Comparison of ENCODE assay signal across 21 cellular contexts in the genomic region with DNA sequence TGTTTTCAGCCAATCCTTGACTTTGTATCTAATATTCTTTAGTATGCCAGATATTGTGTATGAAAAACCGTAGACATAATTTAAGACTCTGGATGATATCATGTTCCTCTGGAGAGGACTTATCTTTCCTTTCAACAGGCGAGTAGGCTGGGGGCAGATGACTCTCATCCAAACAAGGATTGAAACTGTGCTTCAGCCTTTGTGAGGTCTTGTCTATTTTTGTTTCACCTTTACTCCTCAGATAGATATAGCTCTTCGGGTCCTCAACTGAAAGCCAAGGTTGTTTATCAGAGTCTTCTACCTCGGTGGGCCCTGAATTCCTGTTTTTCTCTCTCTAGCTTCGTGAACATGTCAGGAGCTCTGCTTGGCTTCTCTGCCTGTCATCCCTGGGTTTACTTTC.
"Had no signal": no experiment of that assay in that cellular context is flagged by ENCODE, and none has a peak within 500 bp of the region (broad histone marks: within the 10 kb centered on the region; RNA-seq: fewer than 3 reads in every experiment).

No MANE protein-coding gene starts in this region.

- H3K27ac Mint-ChIP-seq: naive B cell, type B pancreatic cell had no signal

- H3K4me3 Mint-ChIP-seq: naive B cell, nephron, type B pancreatic cell had no signal

- ATAC-seq: esophagus mucosa, left lung, pancreas, sciatic nerve had no signal

- H3K36me3 ChIP-seq: left lung, pancreas, prostate gland, thyroid gland had no signal

- FAIRE-seq: endometrium, frontal cortex, pancreas, urothelium cell line had no signal

- H3K27me3 ChIP-seq: dorsolateral prefrontal cortex, left lung, pancreas, thyroid gland had no signal

- H3K4me1 ChIP-seq: left lung, pancreas, prostate gland, thyroid gland had no signal

- DNase-seq: cortex of kidney; dorsolateral prefrontal cortex; effector CD8-positive, alpha-beta T cell; islet precursor cell; left lung; mesendoderm; naive B cell; occipital lobe; pancreas; stimulated activated CD4-positive, alpha-beta T cell treated with anti-CD3 and anti-CD28 coated beads, Interleukin-12 subunit alpha, Interleukin-12 subunit beta, amount 100 ng/mL, for 4 hours; stimulated activated naive CD4-positive, alpha-beta T cell had no signal

- H3K9me3 ChIP-seq: pancreas, prostate gland, thyroid gland had no signal

- H3K4me1 Mint-ChIP-seq: naive B cell, nephron had no signal

- H3K27ac ChIP-seq: dorsolateral prefrontal cortex, left lung, pancreas, prostate gland, skin epidermis, thyroid gland had no signal

- H3K36me3 Mint-ChIP-seq: naive B cell, type B pancreatic cell had no signal

- H3K4me3 ChIP-seq: dorsolateral prefrontal cortex, left lung, pancreas, prostate gland, skin epidermis, thyroid gland had no signal
